8 cellular contexts compared by ENCODE assay signal in the genomic region with DNA sequence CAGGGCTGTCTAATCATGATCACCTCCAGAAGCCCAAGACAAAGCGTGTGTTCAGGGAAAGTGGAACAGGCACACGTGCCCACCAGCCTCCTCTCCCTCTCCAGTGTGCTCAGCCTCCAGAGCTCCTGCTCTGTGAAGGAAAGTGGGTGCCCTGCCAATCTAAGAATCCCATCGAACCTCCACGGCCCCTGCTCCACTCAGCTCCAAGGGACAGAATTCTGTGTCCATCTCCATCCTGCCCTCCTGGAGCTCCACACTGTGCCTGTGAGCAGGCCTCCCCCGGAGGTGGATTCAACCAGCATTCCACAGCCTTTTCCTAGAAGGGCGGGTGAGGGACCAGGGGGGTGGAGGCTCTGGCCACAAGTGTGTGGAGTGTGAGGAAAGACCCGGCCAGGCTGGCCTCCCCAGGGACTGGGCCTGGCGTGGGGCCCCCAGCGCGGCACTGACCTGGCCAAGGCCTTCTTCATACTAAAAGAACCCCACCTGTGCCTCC. TPM values are rescaled to one million over a fixed set of nuclear protein-coding genes. Genes with fewer than 3 reads are reported as not detected.
DNase-seq lines count a peak whose midpoint lies in the region; ATAC-seq and TF ChIP-seq lines count a peak whose summit lies in the region.

No MANE protein-coding gene starts in this region.

- POLR2A ChIA-PET in activated CD8-positive, alpha-beta T cell treated with anti-CD3 and anti-CD28 coated beads, Interleukin-2, amount 10 ng/mL, durations not matched to agents 7 days and 5 days (lab: Charles Lee), result interaction anchor here (0.7 to 12.5 kb wide), 4 partner anchors 16 to 93 kb away, joined by 3 to 183 read pairs (median 3); a partner anchor contains a TSS

- H3K4me1 ChIP-seq in GM23248 (ENCODE audit: insufficient read depth) (peaks cover 46% of the 10 kb centered on the region), right atrium auricular region (peaks cover 0 to 98% of the 10 kb centered on the region in 2 donors)

- no peak for TF ChIP-seq CTCF in right atrium auricular region (IDR thresholded peaks at IDR 0.05)

- H2AFZ ChIP-seq in GM23248, result no peak overlapping the region

- no peaks in the 10 kb centered on the region for H3K9me2 ChIP-seq in GM23248 (ENCODE audit: insufficient read depth)

- no peaks in the 10 kb centered on the region for H3K36me3 ChIP-seq in GM23248 (ENCODE audit: low read depth)
- H3K36me3 ChIP-seq in right atrium auricular region, result no peaks in the 10 kb centered on the region

- H3K9ac ChIP-seq in GM23248, result peak overlapping the region; percentile 8; the same call in 1 of the 2 replicates

- no peaks in the 10 kb centered on the region for H4K20me1 ChIP-seq in GM23248 (ENCODE audit: insufficient read depth)

- H3K27ac ChIP-seq in GM23248 (no peak overlapping the region), right atrium auricular region (peak overlapping the region; percentile 94 to 96)

- DNase-seq in GM23248, result peak; percentile 64
- DNase-seq in activated CD8-positive, alpha-beta T cell treated with anti-CD3 and anti-CD28 coated beads, Interleukin-2, amount 10 ng/mL, durations not matched to agents 7 days and 5 days, result no peak
- no peak for DNase-seq in right atrium auricular region (ENCODE audit: low spot score)
- DNase-seq in stimulated activated effector memory CD8-positive, alpha-beta T cell treated with anti-CD3 and anti-CD28 coated beads, Interleukin-12 subunit alpha, Interleukin-12 subunit beta, amount 100 ng/mL, for 72 hours (ENCODE audit: low spot score in 2 of 2), result no peak
- no peak for DNase-seq in epidermal melanocyte (ENCODE audit: insufficient read length, low spot score)
- DNase-seq in posterior vena cava (ENCODE audit: low spot score), result no peak
- no peak for DNase-seq in DMS153 treated with DMSO at 0.1 percent for 48 hours (lab: John Stamatoyannopoulos, UW; ENCODE audit: unreplicated experiment)
- no peak for DNase-seq in activated CD4-positive, CD25-positive, alpha-beta regulatory T cell treated with anti-CD3 and anti-CD28 coated beads, Interleukin-2, amount 50 U/mL, for 72 hours

- H3K9me3 ChIP-seq in GM23248 (ENCODE audit: low read depth), result no peaks in the 10 kb centered on the region
- H3K9me3 ChIP-seq in right atrium auricular region, result no peaks in the 10 kb centered on the region

- intact Hi-C loops in posterior vena cava (cut with DNase I), result no loop called here

- 32 to 36% methylated on average over 10 of the region's 10 CpGs for WGBS in GM23248 (ENCODE audit: low coverage in 1 of 2, low lambda C conversion rate in 2 of 2, missing lambda C conversion rate in 2 of 2), 2 experiments

- peak overlapping the region; percentile 99 for H3K27ac Mint-ChIP-seq in activated CD8-positive, alpha-beta T cell treated with anti-CD3 and anti-CD28 coated beads, Interleukin-2, amount 10 ng/mL, durations not matched to agents 7 days and 5 days
- H3K27ac Mint-ChIP-seq in stimulated activated effector memory CD8-positive, alpha-beta T cell treated with anti-CD3 and anti-CD28 coated beads, Interleukin-12 subunit alpha, Interleukin-12 subunit beta, amount 100 ng/mL, for 72 hours, result peak overlapping the region; percentile 92

- H3K4me3 ChIP-seq in GM23248 (no peak overlapping the region), right atrium auricular region (no peak overlapping the region)

- H3K27me3 Mint-ChIP-seq in activated CD8-positive, alpha-beta T cell treated with anti-CD3 and anti-CD28 coated beads, Interleukin-2, amount 10 ng/mL, durations not matched to agents 7 days and 5 days (ENCODE audit: low read depth), result no peaks in the 10 kb centered on the region

- no peaks in the 10 kb centered on the region for H3K9me3 Mint-ChIP-seq in activated CD8-positive, alpha-beta T cell treated with anti-CD3 and anti-CD28 coated beads, Interleukin-2, amount 10 ng/mL, durations not matched to agents 7 days and 5 days (ENCODE audit: insufficient read depth)
- no peaks in the 10 kb centered on the region for H3K9me3 Mint-ChIP-seq in stimulated activated effector memory CD8-positive, alpha-beta T cell treated with anti-CD3 and anti-CD28 coated beads, Interleukin-12 subunit alpha, Interleukin-12 subunit beta, amount 100 ng/mL, for 72 hours

- peaks cover 13% of the 10 kb centered on the region for H3F3A ChIP-seq in GM23248 (ENCODE audit: insufficient read depth)

- no peak for ATAC-seq in activated CD8-positive, alpha-beta T cell treated with anti-CD3 and anti-CD28 coated beads, Interleukin-2, amount 10 ng/mL, durations not matched to agents 7 days and 5 days
- no peak for ATAC-seq in stimulated activated effector memory CD8-positive, alpha-beta T cell treated with anti-CD3 and anti-CD28 coated beads, Interleukin-12 subunit alpha, Interleukin-12 subunit beta, amount 100 ng/mL, for 72 hours

- H3K36me3 Mint-ChIP-seq in activated CD8-positive, alpha-beta T cell treated with anti-CD3 and anti-CD28 coated beads, Interleukin-2, amount 10 ng/mL, durations not matched to agents 7 days and 5 days (ENCODE audit: low read depth), result peaks cover 84% of the 10 kb centered on the region
- H3K36me3 Mint-ChIP-seq in stimulated activated effector memory CD8-positive, alpha-beta T cell treated with anti-CD3 and anti-CD28 coated beads, Interleukin-12 subunit alpha, Interleukin-12 subunit beta, amount 100 ng/mL, for 72 hours, result peaks cover 5% of the 10 kb centered on the region

- H3K4me2 ChIP-seq in GM23248 (ENCODE audit: unreplicated experiment), result peak overlapping the region; percentile 22

- H3K27me3 ChIP-seq in GM23248 (replicated peaks; ENCODE audit: insufficient read depth) (no peaks in the 10 kb centered on the region), right atrium auricular region (no peaks in the 10 kb centered on the region)

- peak overlapping the region; percentile 97 for H3K4me3 Mint-ChIP-seq in activated CD8-positive, alpha-beta T cell treated with anti-CD3 and anti-CD28 coated beads, Interleukin-2, amount 10 ng/mL, durations not matched to agents 7 days and 5 days
- peak overlapping the region; percentile 90 for H3K4me3 Mint-ChIP-seq in stimulated activated effector memory CD8-positive, alpha-beta T cell treated with anti-CD3 and anti-CD28 coated beads, Interleukin-12 subunit alpha, Interleukin-12 subunit beta, amount 100 ng/mL, for 72 hours

- in situ Hi-C loops in GM23248 (cut with MboI), result no loop called here

- CTCF ChIA-PET in activated CD8-positive, alpha-beta T cell treated with anti-CD3 and anti-CD28 coated beads, Interleukin-2, amount 10 ng/mL, durations not matched to agents 7 days and 5 days (lab: Charles Lee), result interaction anchor here (2.2 to 16.3 kb wide), 4 partner anchors 21 to 60 kb away, joined by 8 to 158 read pairs (median 63); no protein-coding TSS in a partner anchor

- peaks cover 98% of the 10 kb centered on the region for H3K79me2 ChIP-seq in GM23248 (ENCODE audit: insufficient read depth)

- H3K4me1 Mint-ChIP-seq in activated CD8-positive, alpha-beta T cell treated with anti-CD3 and anti-CD28 coated beads, Interleukin-2, amount 10 ng/mL, durations not matched to agents 7 days and 5 days (ENCODE audit: low read depth), result peaks cover 74% of the 10 kb centered on the region
- H3K4me1 Mint-ChIP-seq in stimulated activated effector memory CD8-positive, alpha-beta T cell treated with anti-CD3 and anti-CD28 coated beads, Interleukin-12 subunit alpha, Interleukin-12 subunit beta, amount 100 ng/mL, for 72 hours, result peaks cover 92% of the 10 kb centered on the region

RNA-seq across cellular contexts. Expression of a gene that starts 6.0 kb away (rescaled TPM):
- total RNA-seq in GM23248 (2014; rRNA removed; shearing (Covaris generic)), result 6.1 and 29.6 TPM in 2 replicates
- polyA plus RNA-seq in GM23248 (2016; fragmentation: Nextera tagmentation; extraction: Ambion mirVana), result 8.9 and 9.3 TPM in 2 replicates
- total RNA-seq in activated CD8-positive, alpha-beta T cell treated with anti-CD3 and anti-CD28 coated beads, Interleukin-2, amount 10 ng/mL, durations not matched to agents 7 days and 5 days, result 100 to 1,000 TPM; 227 to 232 TPM
- total RNA-seq in right atrium auricular region (10 to 100 TPM in 1 of 2 donors, 1 to 10 TPM in 1; 8.3 to 11.6 TPM), posterior vena cava (10 to 100 TPM; 54.3 to 56.9 TPM)

RNA-seq across cellular contexts. Expression of a gene that starts 37.2 kb away (rescaled TPM):
- 27.0 and 33.3 TPM in 2 replicates for total RNA-seq in GM23248 (2014; rRNA removed; shearing (Covaris generic))
- polyA plus RNA-seq in GM23248 (2016; fragmentation: Nextera tagmentation; extraction: Ambion mirVana), result 62.8 and 66.5 TPM in 2 replicates
- total RNA-seq in activated CD8-positive, alpha-beta T cell treated with anti-CD3 and anti-CD28 coated beads, Interleukin-2, amount 10 ng/mL, durations not matched to agents 7 days and 5 days, result 10 to 100 TPM; 47.9 to 53.8 TPM
- total RNA-seq in right atrium auricular region, result 10 to 100 TPM in 1 of 2 donors, 1 to 10 TPM in 1; 4.7 to 11.4 TPM
- 10 to 100 TPM; 22.8 to 23.6 TPM for total RNA-seq in posterior vena cava

RNA-seq across cellular contexts. Expression of a gene that starts 44.2 kb away (rescaled TPM):
- 5.5 and 16.6 TPM in 2 replicates for total RNA-seq in GM23248 (2014; rRNA removed; shearing (Covaris generic))
- polyA plus RNA-seq in GM23248 (2016; fragmentation: Nextera tagmentation; extraction: Ambion mirVana), result 8.8 and 9.4 TPM in 2 replicates
- 1 to 10 TPM; 2.6 to 2.7 TPM for total RNA-seq in activated CD8-positive, alpha-beta T cell treated with anti-CD3 and anti-CD28 coated beads, Interleukin-2, amount 10 ng/mL, durations not matched to agents 7 days and 5 days
- total RNA-seq in right atrium auricular region, result under 1 TPM in 1 of 2 donors, not detected in 1; 0.20 TPM
- total RNA-seq in posterior vena cava, result 1 to 10 TPM; 1.2 to 1.3 TPM

RNA-seq across cellular contexts. Expression of a gene that starts 58.0 kb away (rescaled TPM):
- 45.5 and 61.0 TPM in 2 replicates for total RNA-seq in GM23248 (2014; rRNA removed; shearing (Covaris generic))
- 33.7 and 40.1 TPM in 2 replicates for polyA plus RNA-seq in GM23248 (2016; fragmentation: Nextera tagmentation; extraction: Ambion mirVana)
- 10 to 100 TPM; 37.0 to 39.7 TPM for total RNA-seq in activated CD8-positive, alpha-beta T cell treated with anti-CD3 and anti-CD28 coated beads, Interleukin-2, amount 10 ng/mL, durations not matched to agents 7 days and 5 days
- total RNA-seq in right atrium auricular region (10 to 100 TPM; 31.7 to 59.0 TPM), posterior vena cava (10 to 100 TPM; 27.7 to 32.7 TPM)
